ENCODE assay signal across 12 cellular contexts in the genomic region with DNA sequence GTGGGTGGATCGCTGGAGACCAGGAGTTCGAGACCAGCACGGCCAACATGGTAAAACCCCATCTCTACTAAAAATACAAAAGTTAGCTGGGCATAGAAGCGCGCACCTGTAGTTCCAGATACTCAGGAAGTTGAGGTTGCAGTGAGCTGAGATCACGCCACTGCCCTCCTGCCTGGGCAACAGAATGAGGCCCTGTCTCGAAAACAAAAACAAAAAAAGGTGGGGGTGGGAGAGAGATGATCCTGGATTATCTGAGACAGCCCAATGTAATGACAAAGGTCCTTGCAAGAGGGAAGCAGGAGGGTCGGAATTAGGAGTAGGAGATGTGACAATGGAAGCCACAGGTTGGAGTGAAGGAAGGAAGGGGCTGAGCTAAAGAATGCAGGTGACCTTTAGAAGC.
DNase-seq lines count a peak whose midpoint lies in the region; ATAC-seq and TF ChIP-seq lines count a peak whose summit lies in the region.
"Had no signal": no experiment of that assay in that cellular context is flagged by ENCODE, and none has a peak within 500 bp of the region (broad histone marks: within the 10 kb centered on the region; RNA-seq: fewer than 3 reads in every experiment).

No MANE protein-coding gene starts in this region.

- H3K4me3 ChIP-seq in spleen (no peak overlapping the region), GM23248 (no peak overlapping the region)
- H3K4me3 ChIP-seq: MG63 had no signal

- H3K36me3 ChIP-seq in KOPT-K1 (ENCODE audit: insufficient read depth, low read length) (peaks cover 7% of the 10 kb centered on the region; the same call in 1 of the 2 replicates), spleen (peaks cover 0 to 64% (median 6%) of the 10 kb centered on the region in 6 donors), GM23248 (ENCODE audit: low read depth) (no peaks in the 10 kb centered on the region)

- in situ Hi-C loops in GM23248 (cut with MboI) = no loop called here

- H3K4me1 ChIP-seq in spleen = peaks cover 38 to 64% (median 57%) of the 10 kb centered on the region in 6 donors
- 0 out of 2 replicates have a peak, but pooled peaks cover 8% of the 10 kb centered on the region for H3K4me1 ChIP-seq in GM23248 (ENCODE audit: insufficient read depth)

- peak overlapping the region; percentile 61 for H3K27ac ChIP-seq in KOPT-K1 (ENCODE audit: low read depth, low read length, poor library complexity, severe bottlenecking)
- peak overlapping the region; percentile 57 to 89 (median 67) for H3K27ac ChIP-seq in spleen
- no peak overlapping the region for H3K27ac ChIP-seq in GM23248

- no peak overlapping the region for H2AFZ ChIP-seq in GM23248

- peak overlapping the region; percentile 77 for H3K4me3 Mint-ChIP-seq in activated CD4-positive, alpha-beta T cell treated with anti-CD3 and anti-CD28 coated beads, Interleukin-2, amount 10 ng/mL, durations not matched to agents 24 days and 14 days
- H3K4me3 Mint-ChIP-seq in activated naive CD8-positive, alpha-beta T cell = peak overlapping the region; percentile 67

- H4K20me1 ChIP-seq in GM23248 (ENCODE audit: insufficient read depth) = no peaks in the 10 kb centered on the region

- no peak for ATAC-seq in GM18858 (IDR thresholded peaks at IDR 0.05; ENCODE audit: unreplicated experiment)
- ATAC-seq: sciatic nerve had no signal

- H3K36me3 Mint-ChIP-seq in activated CD4-positive, alpha-beta T cell treated with anti-CD3 and anti-CD28 coated beads, Interleukin-2, amount 10 ng/mL, durations not matched to agents 24 days and 14 days (ENCODE audit: low read depth) = peaks cover 27% of the 10 kb centered on the region
- H3K36me3 Mint-ChIP-seq in activated naive CD8-positive, alpha-beta T cell = peaks cover 16% of the 10 kb centered on the region

- intact Hi-C loops in activated CD4-positive, alpha-beta T cell treated with anti-CD3 and anti-CD28 coated beads, Interleukin-2, amount 10 ng/mL, durations not matched to agents 24 days and 14 days (cut with micrococcal nuclease) = no loop called here
- intact Hi-C loops in spleen (cut with DNase I; ENCODE audit: low total_unique reads) = no loop called here

- peak; percentile 77 for DNase-seq in activated CD4-positive, alpha-beta T cell treated with anti-CD3 and anti-CD28 coated beads, Interleukin-2, amount 10 ng/mL, durations not matched to agents 24 days and 14 days
- no peak for DNase-seq in activated CD4-positive, alpha-beta T cell treated with anti-CD3 and anti-CD28 coated beads for 1 hour
- DNase-seq in spleen = peak; percentile 81
- no peak for DNase-seq in GM23248
- DNase-seq in NK-92 (lab: John Stamatoyannopoulos, UW; ENCODE audit: unreplicated experiment) = no peak
- DNase-seq: DMS153, MG63, NCI-H2227 treated with DMSO at 0.1 percent for 48 hours had no signal

- no peaks in the 10 kb centered on the region for H3K79me2 ChIP-seq in GM23248 (ENCODE audit: insufficient read depth)

- no peaks in the 10 kb centered on the region for H3K9me3 ChIP-seq in KOPT-K1 (ENCODE audit: insufficient read depth, low read length, poor library complexity, severe bottlenecking)
- no peaks in the 10 kb centered on the region for H3K9me3 ChIP-seq in spleen
- no peaks in the 10 kb centered on the region for H3K9me3 ChIP-seq in GM23248 (ENCODE audit: low read depth)
- H3K9me3 ChIP-seq: MG63 had no signal

- TF ChIP-seq CTCF in spleen (IDR thresholded peaks at IDR 0.05 in 8 of 11, conservative IDR thresholded peaks at IDR 0.05 in 3 of 11) = no peak

- no peak overlapping the region for H3K4me2 ChIP-seq in GM23248 (ENCODE audit: unreplicated experiment)

- no peaks in the 10 kb centered on the region for H3K27me3 Mint-ChIP-seq in activated CD4-positive, alpha-beta T cell treated with anti-CD3 and anti-CD28 coated beads, Interleukin-2, amount 10 ng/mL, durations not matched to agents 24 days and 14 days
- H3K27me3 Mint-ChIP-seq in activated naive CD8-positive, alpha-beta T cell = no peaks in the 10 kb centered on the region

- 54 to 75% (median 62%) methylated on average over 8 of the region's 8 CpGs for WGBS in spleen, 5 donors
- WGBS in GM23248 (ENCODE audit: low coverage in 1 of 2, low lambda C conversion rate in 2 of 2, missing lambda C conversion rate in 2 of 2), 2 experiments = 97 to 99% methylated on average over 8 of the region's 8 CpGs

- H3F3A ChIP-seq in GM23248 (ENCODE audit: insufficient read depth) = no peaks in the 10 kb centered on the region

- no peaks in the 10 kb centered on the region for H3K9me2 ChIP-seq in GM23248 (ENCODE audit: insufficient read depth)

- no peaks in the 10 kb centered on the region for H3K9me3 Mint-ChIP-seq in activated CD4-positive, alpha-beta T cell treated with anti-CD3 and anti-CD28 coated beads, Interleukin-2, amount 10 ng/mL, durations not matched to agents 24 days and 14 days
- no peaks in the 10 kb centered on the region for H3K9me3 Mint-ChIP-seq in activated naive CD8-positive, alpha-beta T cell (ENCODE audit: low read depth)

- peaks cover 46% of the 10 kb centered on the region for H3K4me1 Mint-ChIP-seq in activated CD4-positive, alpha-beta T cell treated with anti-CD3 and anti-CD28 coated beads, Interleukin-2, amount 10 ng/mL, durations not matched to agents 24 days and 14 days
- H3K4me1 Mint-ChIP-seq in activated naive CD8-positive, alpha-beta T cell (ENCODE audit: low read depth) = peaks cover 53% of the 10 kb centered on the region

- no peak overlapping the region for H3K9ac ChIP-seq in GM23248

- TF ChIP-seq POLR2A in spleen (IDR thresholded peaks at IDR 0.05) = no peak

- H3K27ac Mint-ChIP-seq in activated CD4-positive, alpha-beta T cell treated with anti-CD3 and anti-CD28 coated beads, Interleukin-2, amount 10 ng/mL, durations not matched to agents 24 days and 14 days = peak overlapping the region; percentile 84
- peak overlapping the region; percentile 87 for H3K27ac Mint-ChIP-seq in activated naive CD8-positive, alpha-beta T cell

- H3K27me3 ChIP-seq in spleen (replicated peaks in 1 of 7) = no peaks in the 10 kb centered on the region
- no peaks in the 10 kb centered on the region for H3K27me3 ChIP-seq in GM23248 (replicated peaks; ENCODE audit: insufficient read depth)
- H3K27me3 ChIP-seq: MG63 had no signal

Comparison
In these comparisons a context has a peak if more than half of its experiments do, and no peak if none do; other contexts are left out.
1. DNase-seq: peak in activated CD4-positive, alpha-beta T cell treated with anti-CD3 and anti-CD28 coated beads, Interleukin-2, amount 10 ng/mL, durations not matched to agents 24 days and 14 days (single experiment) and spleen (single experiment); none in activated CD4-positive, alpha-beta T cell treated with anti-CD3 and anti-CD28 coated beads for 1 hour (single experiment), GM23248 (single experiment) and NK-92 (single experiment).